In the genomic region with DNA sequence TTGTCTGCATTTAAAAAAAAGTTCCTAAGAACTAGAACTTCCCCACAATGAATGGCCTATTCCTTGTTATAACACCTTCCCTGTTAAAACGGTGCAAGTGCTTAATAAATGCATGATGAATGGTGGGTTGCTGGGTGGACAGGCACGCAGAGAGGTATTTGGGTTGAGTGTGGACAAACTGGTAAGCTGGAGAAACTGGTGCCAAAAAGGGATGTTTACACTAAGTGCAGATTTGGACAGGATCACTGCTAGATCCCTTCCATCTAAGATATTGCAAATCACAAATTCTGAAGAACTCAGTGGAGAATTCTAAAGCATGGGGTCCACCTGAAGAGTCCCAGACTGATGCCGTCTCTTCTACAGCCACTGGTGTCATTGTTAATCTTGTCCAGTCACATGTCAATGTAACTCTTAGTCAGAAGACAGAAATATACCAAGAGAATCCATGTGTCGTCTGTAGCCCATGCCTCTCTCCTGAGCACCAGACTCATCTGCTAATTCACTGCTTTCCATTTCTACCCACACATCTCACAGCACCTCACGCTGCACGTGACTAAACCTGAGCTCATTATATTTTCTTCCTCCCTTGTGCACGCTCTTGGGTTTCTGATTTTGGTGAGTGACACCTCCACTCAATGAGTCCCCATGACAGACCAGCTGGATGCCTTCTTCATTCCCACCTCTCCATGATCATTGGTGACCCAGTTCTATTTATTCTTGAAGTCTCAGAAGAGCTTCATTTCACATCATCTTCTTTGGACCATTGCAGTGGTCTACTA, we compare ENCODE assay signal across 12 cellular contexts.
"Had no signal": no experiment of that assay in that cellular context is flagged by ENCODE, and none has a peak within 500 bp of the region (broad histone marks: within the 10 kb centered on the region; RNA-seq: fewer than 3 reads in every experiment).

No MANE protein-coding gene starts in this region.

- H3K4me1 ChIP-seq: neural progenitor cell had no signal

- DNase-seq: activated CD4-positive, alpha-beta T cell treated with anti-CD3 and anti-CD28 coated beads for 1 hour; stimulated activated naive B cell treated with anti-CD40 and anti-IgM and Interleukin-4, amounts not matched to agents 10 μg/mL and 1 μg/mL and 100 μg/mL, for 72 hours had no signal

- ATAC-seq: activated T-helper 17 cell treated with anti-CD3 and anti-CD28 coated beads, Interleukin-2, amount 50 U/mL, for 72 hours; naive thymus-derived CD4-positive, alpha-beta T cell; stimulated activated naive B cell treated with anti-CD40 and anti-IgM and Interleukin-4, amounts not matched to agents 10 μg/mL and 1 μg/mL and 100 μg/mL, for 72 hours had no signal

- H3K9ac ChIP-seq: neural progenitor cell had no signal

- H3K36me3 ChIP-seq: adrenal gland, ascending aorta, brain microvascular endothelial cell, colonic mucosa, left lung, neural progenitor cell, transverse colon had no signal

- H3K4me2 ChIP-seq: neural progenitor cell had no signal

- H3K27me3 ChIP-seq: adrenal gland, ascending aorta, brain microvascular endothelial cell, colonic mucosa, dorsolateral prefrontal cortex, left lung, neural progenitor cell, transverse colon had no signal

- H3K9me3 ChIP-seq: adrenal gland, ascending aorta, colonic mucosa, left lung, transverse colon had no signal

- H3K27ac ChIP-seq: adrenal gland, ascending aorta, brain microvascular endothelial cell, colonic mucosa, dorsolateral prefrontal cortex, left lung, neural progenitor cell, transverse colon had no signal

- H3K4me3 ChIP-seq: adrenal gland, ascending aorta, colonic mucosa, dorsolateral prefrontal cortex, left lung, neural progenitor cell, transverse colon had no signal
